1 cellular context compared by ENCODE assay signal in genomic region chr10:93849605-93850004, GRCh38.
TF ChIP-seq lines count a peak whose summit lies in the region.

No MANE protein-coding gene starts in this region.

TF ChIP-seq in SK-N-SH, 30 proteins besides CTCF, POLR2A, EP300 and RAD21 (continued from another document):
- TF ChIP-seq REST (IDR thresholded peaks at IDR 0.05; ENCODE audit: low read depth, low read length) = no peak
- no peak for TF ChIP-seq FOXM1 (IDR thresholded peaks at IDR 0.05; ENCODE audit: low read depth)
- TF ChIP-seq RFX5 (IDR thresholded peaks at IDR 0.05; ENCODE audit: low read length) = no peak
- TF ChIP-seq RCOR1 (IDR thresholded peaks at IDR 0.05; ENCODE audit: low read length) = no peak
- TF ChIP-seq ELF1 (IDR thresholded peaks at IDR 0.05) = no peak
- TF ChIP-seq YY1 (IDR thresholded peaks at IDR 0.05; ENCODE audit: low read depth) = no peak
- TF ChIP-seq TCF12 (IDR thresholded peaks at IDR 0.05) = no peak
